ENCODE assay signal across 11 cellular contexts in genomic region chr9:106893088-106893487, GRCh38. TPM values are rescaled to one million over a fixed set of nuclear protein-coding genes. Genes with fewer than 3 reads are reported as not detected.
DNase-seq lines count a peak whose midpoint lies in the region; ATAC-seq, FAIRE-seq and TF ChIP-seq lines count a peak whose summit lies in the region.
"Had no signal": no experiment of that assay in that cellular context is flagged by ENCODE, and none has a peak within 500 bp of the region (broad histone marks: within the 10 kb centered on the region; RNA-seq: fewer than 3 reads in every experiment).

No MANE protein-coding gene starts in this region.

- ATAC-seq in GM18505 (IDR thresholded peaks at IDR 0.05; ENCODE audit: unreplicated experiment) (no peak), HG02610 (IDR thresholded peaks at IDR 0.05; ENCODE audit: unreplicated experiment) (no peak)

- H2BK5ac ChIP-seq in H1 (ENCODE audit: low read depth, low read length) = 0 out of 2 replicates have a peak overlapping the region, but pooled peaks have one; percentile 1

- no peak overlapping the region for H3K18ac ChIP-seq in H1 (ENCODE audit: extremely low read depth, low read length)

- no peak overlapping the region for H2BK20ac ChIP-seq in H1 (ENCODE audit: low read length)

- no peak overlapping the region for H2AFZ ChIP-seq in H1 (ENCODE audit: low read length)

- H3K4me3 ChIP-seq in MG63 (no peak overlapping the region), H1 (ENCODE audit: extremely low read depth in 1 of 4, insufficient read depth in 2 of 4, low read depth in 3 of 4, low read length in 4 of 4) (no peak overlapping the region), muscle layer of duodenum (ENCODE audit: low read depth in 1 of 2, low read length in 2 of 2) (no peak overlapping the region)

- no peak overlapping the region for H2BK120ac ChIP-seq in H1 (replicated peaks; ENCODE audit: low read depth, low read length)

- CTCF ChIA-PET in H1 (lab: Charles Lee; ENCODE audit: partially characterized antibody) = no interaction called here

- DNase-seq in AG20443 (ENCODE audit: low spot score) (peak; percentile 46), MG63 (peak; percentile 42), H1 (ENCODE audit: low read depth in 1 of 2, low spot score in 2 of 2) (no peak), NCI-H2196 (lab: John Stamatoyannopoulos, UW; ENCODE audit: unreplicated experiment) (no peak), hypothalamus (lab: John Stamatoyannopoulos, UW) (no peak)
- DNase-seq: activated CD8-positive, alpha-beta memory T cell treated with anti-CD3 and anti-CD28 coated beads, Interleukin-2, amount 50 U/mL, for 48 hours; CD8-positive, alpha-beta memory T cell; NCI-H1417 treated with DMSO at 0.1 percent for 48 hours had no signal

- TF ChIP-seq EP300 in H1 (IDR thresholded peaks at IDR 0.05; ENCODE audit: borderline replicate concordance in 1 of 2, low read depth in 2 of 2, low read length in 2 of 2) = no peak

- H3K9me3 ChIP-seq in MG63 (no peaks in the 10 kb centered on the region), H1 (ENCODE audit: insufficient read depth in 2 of 2, low read depth in 1 of 2, low read length in 1 of 2) (no peaks in the 10 kb centered on the region), muscle layer of duodenum (ENCODE audit: control insufficient read depth in 1 of 2, low read length in 2 of 2) (no peaks in the 10 kb centered on the region)

- H3K23ac ChIP-seq in H1 (ENCODE audit: insufficient read length) = no peak overlapping the region

- H3K23me2 ChIP-seq in H1 (ENCODE audit: low read depth, low read length) = no peaks in the 10 kb centered on the region

- H3K27me3 ChIP-seq in MG63 (no peaks in the 10 kb centered on the region), H1 (replicated peaks in 1 of 4; ENCODE audit: control insufficient read depth in 3 of 4, extremely low read depth in 1 of 4, insufficient read depth in 3 of 4, low read length in 3 of 4) (no peaks in the 10 kb centered on the region), muscle layer of duodenum (ENCODE audit: low read depth, low read length) (no peaks in the 10 kb centered on the region)

- no peak overlapping the region for H4K91ac ChIP-seq in H1 (replicated peaks; ENCODE audit: insufficient read length, low read length)

- H3K4ac ChIP-seq in H1 (replicated peaks; ENCODE audit: insufficient read length, low read depth, low read length) = no peak overlapping the region

- peaks cover 10 to 27% of the 10 kb centered on the region in 2 experiments for H4K20me1 ChIP-seq in H1 (replicated peaks in 1 of 2; ENCODE audit: control insufficient read depth in 1 of 2, insufficient read depth in 2 of 2, low read length in 2 of 2)

- WGBS in H1 (ENCODE audit: extremely low coverage in 1 of 2, insufficient coverage in 1 of 2, insufficient read length in 1 of 2, insufficient replicate concordance in 2 of 2, low coverage in 1 of 2, low lambda C conversion rate in 2 of 2, missing lambda C conversion rate in 1 of 2), 2 experiments = 57% methylated on average over 1 of the region's 1 CpG; no CpG with 5 or more reads in 1 of the 2 experiments

- TF ChIP-seq POLR2A in H1 (IDR thresholded peaks at IDR 0.05; ENCODE audit: control extremely low read depth in 1 of 2, low read depth in 2 of 2, low read length in 2 of 2) = no peak
- no peak for TF ChIP-seq POLR2A in GM18505 (IDR thresholded peaks at IDR 0.05; ENCODE audit: borderline replicate concordance, extremely low read depth, insufficient read depth, insufficient read length)

- POLR2A ChIA-PET in H1 (lab: Charles Lee; ENCODE audit: partially characterized antibody) = interaction anchor here (1.6 to 7.5 kb wide), 3 partner anchors 10 to 31 kb away, joined by 7 to 60 read pairs (median 20); partner anchors contain the start of gene ZNF462

- no peak overlapping the region for H3K9ac ChIP-seq in H1 (replicated peaks in 1 of 4; ENCODE audit: extremely low read depth in 1 of 4, low read depth in 3 of 4, low read length in 3 of 4)

- H4K5ac ChIP-seq in H1 (ENCODE audit: insufficient read length, low read depth, low read length) = no peak overlapping the region

- H2BK15ac ChIP-seq in H1 (ENCODE audit: low read length) = no peak overlapping the region

- H4K8ac ChIP-seq in H1 (ENCODE audit: extremely low read depth, insufficient read depth, low read length) = no peak overlapping the region

- H3K4me1 ChIP-seq in H1 (replicated peaks in 1 of 4; ENCODE audit: control insufficient read depth in 3 of 4, insufficient read depth in 4 of 4, low read length in 3 of 4) (peaks cover 6 to 37% (median 24%) of the 10 kb centered on the region in 4 experiments), muscle layer of duodenum (ENCODE audit: control insufficient read depth in 1 of 2, insufficient read depth in 2 of 2, low read length in 2 of 2) (peaks cover 3 to 14% of the 10 kb centered on the region in 2 donors)

- H3K79me2 ChIP-seq in H1 (ENCODE audit: control insufficient read depth in 1 of 2, insufficient read depth in 2 of 2, low read length in 2 of 2) = peaks cover 60 to 100% of the 10 kb centered on the region in 2 experiments

- peak overlapping the region; percentile 14 to 70; a peak in 3 of 4 replicates for H3K4me2 ChIP-seq in H1 (ENCODE audit: insufficient read depth in 1 of 2, low read depth in 2 of 2, low read length in 2 of 2)

- H3K36me3 ChIP-seq in MG63 (no peaks in the 10 kb centered on the region; the same call in 1 of the 2 replicates), H1 (ENCODE audit: control insufficient read depth in 2 of 4, insufficient read depth in 4 of 4, low read length in 3 of 4) (peaks cover 0 to 3% (median 1%) of the 10 kb centered on the region in 4 experiments; a peak in 1 of 8 replicates), muscle layer of duodenum (ENCODE audit: control insufficient read depth in 1 of 2, insufficient read depth in 2 of 2, low read length in 2 of 2) (no peaks in the 10 kb centered on the region)

- peaks cover 6% of the 10 kb centered on the region for H3K79me1 ChIP-seq in H1 (ENCODE audit: low read depth, low read length)

- no peak overlapping the region for H2AK5ac ChIP-seq in H1 (ENCODE audit: low read depth, low read length)

- H3K14ac ChIP-seq in H1 (ENCODE audit: insufficient read length) = no peak overlapping the region

- H3K27ac ChIP-seq in H1 (ENCODE audit: low read depth, low read length) (peak overlapping the region; percentile 29), muscle layer of duodenum (ENCODE audit: low read length) (peak overlapping the region; percentile 73)

- no peak for FAIRE-seq in H1 (lab: Jason Lieb, UNC)

- no peak for TF ChIP-seq RAD21 in H1 (IDR thresholded peaks at IDR 0.05 in 1 of 2, conservative IDR thresholded peaks at IDR 0.05 in 1 of 2; ENCODE audit: low read depth in 2 of 2, low read length in 2 of 2)

- no peak overlapping the region; the same call in 1 of the 2 replicates for H2BK12ac ChIP-seq in H1 (ENCODE audit: low read depth, low read length)

- TF ChIP-seq CTCF in H1 (IDR thresholded peaks at IDR 0.05; ENCODE audit: control extremely low read depth in 1 of 3, insufficient read depth in 1 of 3, low read depth in 1 of 3, low read length in 3 of 3) = no peak

- no peak overlapping the region for H3K56ac ChIP-seq in H1 (replicated peaks; ENCODE audit: insufficient read length, low read depth, low read length)

TF ChIP-seq in H1, 55 proteins besides CTCF, POLR2A, EP300 and RAD21:
- TF ChIP-seq GTF2F1 (IDR thresholded peaks at IDR 0.05; ENCODE audit: borderline replicate concordance, low read depth, low read length) = no peak
- TF ChIP-seq POU5F1 (IDR thresholded peaks at IDR 0.05; ENCODE audit: low read depth, low read length) = no peak

RNA-seq across cellular contexts. Expression of gene ZNF462, which starts 30.1 kb away (rescaled TPM):
- total RNA-seq in MG63 (2014; rRNA removed; shearing (Covaris generic); ENCODE audit: low replicate concordance) = 6.8 and 24.5 TPM in 2 replicates
- 154 and 163 TPM in 2 replicates for total RNA-seq in H1 (2021; fragmentation: NEBNext Ultra II Directional; extraction: Animal tissue kit (Norgen Biotek cat#: 25700))
- polyA plus RNA-seq in H1 (2011; rRNA removed) = 27.6 and 30.0 TPM in 2 replicates
- polyA plus RNA-seq in H1 (2011; cell fraction: cytosol; rRNA removed) = 19.4 TPM
- polyA plus RNA-seq in H1 (2011; cell fraction: nucleus; rRNA removed) = 68.7 TPM
- polyA plus RNA-seq in H1 (2012, experiment 1 of 2) = 38.1 to 50.1 TPM (median 44.2 TPM) in 4 replicates
- 2.1 TPM for polyA plus RNA-seq in H1 (2012, experiment 2 of 2)
- 32.5 TPM for polyA plus RNA-seq in H1 (2013, experiment 1 of 2)
- polyA plus RNA-seq in H1 (2013, experiment 2 of 2) = 27.3 TPM
- polyA minus RNA-seq in H1 (2011; rRNA and poly(A)+ RNA removed) = 160 and 209 TPM in 2 replicates
- 116 TPM for polyA minus RNA-seq in H1 (2011; cell fraction: cytosol; rRNA and poly(A)+ RNA removed)
- polyA minus RNA-seq in H1 (2011; cell fraction: nucleus; rRNA and poly(A)+ RNA removed) = 263 TPM
- polyA plus RNA-seq: CD8-positive, alpha-beta memory T cell had no signal

Comparison
In these comparisons a context has a peak if more than half of its experiments do, and no peak if none do; other contexts are left out.
1. DNase-seq: peak in AG20443 (single experiment) and MG63 (single experiment); none in H1 (0 of 2), NCI-H2196 (single experiment) and hypothalamus (0 of 51).